In the genomic region with DNA sequence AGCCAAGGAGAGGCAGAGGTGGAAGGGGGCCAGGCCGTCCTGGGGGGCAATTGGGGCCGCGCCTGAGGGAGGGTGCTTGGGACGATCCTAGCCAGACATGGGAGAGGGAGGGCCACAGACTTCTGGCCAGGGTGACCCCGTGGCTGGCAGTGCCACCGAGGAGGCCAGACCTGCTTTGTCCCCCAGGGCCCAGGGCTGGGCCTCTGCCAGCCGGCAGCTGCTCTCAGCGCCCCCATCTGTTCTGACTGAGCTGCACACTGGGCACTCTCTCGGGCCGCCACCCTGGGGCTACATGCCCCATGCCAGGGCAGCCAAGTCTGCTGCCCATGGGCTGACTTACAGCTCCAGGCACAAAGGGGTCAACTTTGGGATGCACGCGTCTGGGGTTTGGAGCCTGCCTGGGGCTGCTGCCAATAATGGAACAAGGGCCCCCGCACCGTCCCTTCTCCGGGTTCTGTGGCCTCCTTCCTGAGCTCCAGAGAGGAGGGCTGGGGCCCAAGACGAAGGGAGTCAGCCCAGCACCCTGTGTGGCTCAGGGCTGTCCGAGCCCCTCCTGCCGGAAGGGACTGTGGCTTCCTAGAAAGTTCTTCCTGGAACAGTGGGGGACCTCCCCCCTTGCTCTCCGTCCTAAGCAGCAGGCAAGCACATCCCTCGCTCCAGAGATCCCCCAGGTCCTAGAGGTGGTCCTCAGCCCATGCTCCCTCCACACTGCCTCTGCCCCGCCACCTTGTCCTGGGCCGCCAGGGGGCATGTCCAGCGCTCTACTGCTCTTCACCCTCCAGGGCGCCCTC, we compare ENCODE assay signal across 8 cellular contexts. TPM values are rescaled to one million over a fixed set of nuclear protein-coding genes. Genes with fewer than 3 reads are reported as not detected.
A peak's percentile ranks its signal among the peaks of the same experiment; 100 is the strongest.
DNase-seq lines count a peak whose midpoint lies in the region; ATAC-seq and TF ChIP-seq lines count a peak whose summit lies in the region.

No MANE protein-coding gene starts in this region.

- no peaks in the 10 kb centered on the region for H3K9me3 Mint-ChIP-seq in activated T-cell treated with anti-CD3 and anti-CD28 coated beads, Interleukin-2, amount 50 U/mL, for 24 hours
- H3K9me3 Mint-ChIP-seq in glutamatergic neuron (ENCODE audit: unreplicated experiment) (peaks cover 6% of the 10 kb centered on the region), osteocyte (ENCODE audit: unreplicated experiment) (no peaks in the 10 kb centered on the region)

- no peak overlapping the region for H3K27ac Mint-ChIP-seq in activated T-cell treated with anti-CD3 and anti-CD28 coated beads, Interleukin-2, amount 50 U/mL, for 24 hours
- H3K27ac Mint-ChIP-seq in glutamatergic neuron (ENCODE audit: unreplicated experiment) (no peak overlapping the region), osteocyte (ENCODE audit: unreplicated experiment) (no peak overlapping the region)

- DNase-seq in activated T-cell treated with anti-CD3 and anti-CD28 coated beads, Interleukin-2, amount 50 U/mL, for 24 hours: no peak
- DNase-seq in activated T-cell treated with anti-CD3 and anti-CD28 coated beads for 4 hours: no peak
- DNase-seq in UCSD-AML1 (lab: John Stamatoyannopoulos, UW; ENCODE audit: unreplicated experiment): peak; percentile 67
- DNase-seq in glutamatergic neuron: peak; percentile 60
- DNase-seq in osteocyte (ENCODE audit: extremely low spot score, unreplicated experiment): no peak
- no peak for DNase-seq in NCI-H1436 treated with DMSO at 0.1 percent for 48 hours (lab: John Stamatoyannopoulos, UW)
- no peak for DNase-seq in activated CD8-positive, alpha-beta memory T cell treated with anti-CD3 and anti-CD28 coated beads, Interleukin-2, amount 50 U/mL, for 48 hours

- peaks cover 5% of the 10 kb centered on the region for H3K36me3 Mint-ChIP-seq in activated T-cell treated with anti-CD3 and anti-CD28 coated beads, Interleukin-2, amount 50 U/mL, for 24 hours (ENCODE audit: low read depth)
- H3K36me3 Mint-ChIP-seq in glutamatergic neuron (ENCODE audit: unreplicated experiment) (no peaks in the 10 kb centered on the region), osteocyte (ENCODE audit: unreplicated experiment) (no peaks in the 10 kb centered on the region)

- no peaks in the 10 kb centered on the region for H3K27me3 Mint-ChIP-seq in activated T-cell treated with anti-CD3 and anti-CD28 coated beads, Interleukin-2, amount 50 U/mL, for 24 hours
- peaks cover 11% of the 10 kb centered on the region for H3K27me3 Mint-ChIP-seq in glutamatergic neuron (ENCODE audit: unreplicated experiment)
- H3K27me3 Mint-ChIP-seq in osteocyte (ENCODE audit: unreplicated experiment): peaks cover 3% of the 10 kb centered on the region

- TF ChIP-seq CTCF in glutamatergic neuron (IDR thresholded peaks at IDR 0.05; ENCODE audit: partially characterized antibody, unreplicated experiment) (no peak), osteocyte (IDR thresholded peaks at IDR 0.05) (peak; percentile 4)

- no peak for ATAC-seq in GM18868 (IDR thresholded peaks at IDR 0.05; ENCODE audit: unreplicated experiment)

- no peaks in the 10 kb centered on the region for H3K4me1 Mint-ChIP-seq in activated T-cell treated with anti-CD3 and anti-CD28 coated beads, Interleukin-2, amount 50 U/mL, for 24 hours (ENCODE audit: low read depth)
- H3K4me1 Mint-ChIP-seq in glutamatergic neuron (ENCODE audit: low read depth, unreplicated experiment): peaks cover 2% of the 10 kb centered on the region
- H3K4me1 Mint-ChIP-seq in osteocyte (ENCODE audit: unreplicated experiment): peaks cover 19% of the 10 kb centered on the region

- H3K4me3 Mint-ChIP-seq in activated T-cell treated with anti-CD3 and anti-CD28 coated beads, Interleukin-2, amount 50 U/mL, for 24 hours: peak overlapping the region; percentile 53
- peak overlapping the region; percentile 52 for H3K4me3 Mint-ChIP-seq in glutamatergic neuron (ENCODE audit: unreplicated experiment)
- peak overlapping the region; percentile 22 for H3K4me3 Mint-ChIP-seq in osteocyte (ENCODE audit: unreplicated experiment)

RNA-seq across cellular contexts. Expression of gene ADSS1, which starts 1.1 kb away (rescaled TPM):
- total RNA-seq in glutamatergic neuron (ENCODE audit: unreplicated experiment) (45.1 TPM), osteocyte (3.7 and 4.5 TPM in 2 replicates)

RNA-seq across cellular contexts. Expression of gene SIVA1, which starts 27.8 kb away (rescaled TPM):
- total RNA-seq in glutamatergic neuron (ENCODE audit: unreplicated experiment): 30.5 TPM
- 50.1 and 52.3 TPM in 2 replicates for total RNA-seq in osteocyte

RNA-seq across cellular contexts. Expression of gene INF2, which starts 35.8 kb away (rescaled TPM):
- total RNA-seq in glutamatergic neuron (ENCODE audit: unreplicated experiment) (11.8 TPM), osteocyte (124 and 130 TPM in 2 replicates)

Comparison
In these comparisons a context has a peak if more than half of its experiments do, and no peak if none do; other contexts are left out.
1. DNase-seq: peak in UCSD-AML1 (single experiment) and glutamatergic neuron (single experiment); none in activated T-cell treated with anti-CD3 and anti-CD28 coated beads, Interleukin-2, amount 50 U/mL, for 24 hours (single experiment), activated T-cell treated with anti-CD3 and anti-CD28 coated beads for 4 hours (single experiment), osteocyte (single experiment), NCI-H1436 treated with DMSO at 0.1 percent for 48 hours (single experiment) and activated CD8-positive, alpha-beta memory T cell treated with anti-CD3 and anti-CD28 coated beads, Interleukin-2, amount 50 U/mL, for 48 hours (single experiment).
2. Peak in every context shown above with its lines, with median percentiles within 50 percentile points of each other: H3K4me3 Mint-ChIP-seq.